Comparison of ENCODE assay signal across 2 cellular contexts in genomic region chr13:96229356-96229755, GRCh38.
TF ChIP-seq lines count a peak whose summit lies in the region.

No MANE protein-coding gene starts in this region.

TF ChIP-seq in SK-N-SH treated with all-trans-retinoic acid at 6 μM for 48 hours, 23 proteins besides CTCF, POLR2A, EP300 and RAD21 (continued from another document):
- TF ChIP-seq, protein P1, sequence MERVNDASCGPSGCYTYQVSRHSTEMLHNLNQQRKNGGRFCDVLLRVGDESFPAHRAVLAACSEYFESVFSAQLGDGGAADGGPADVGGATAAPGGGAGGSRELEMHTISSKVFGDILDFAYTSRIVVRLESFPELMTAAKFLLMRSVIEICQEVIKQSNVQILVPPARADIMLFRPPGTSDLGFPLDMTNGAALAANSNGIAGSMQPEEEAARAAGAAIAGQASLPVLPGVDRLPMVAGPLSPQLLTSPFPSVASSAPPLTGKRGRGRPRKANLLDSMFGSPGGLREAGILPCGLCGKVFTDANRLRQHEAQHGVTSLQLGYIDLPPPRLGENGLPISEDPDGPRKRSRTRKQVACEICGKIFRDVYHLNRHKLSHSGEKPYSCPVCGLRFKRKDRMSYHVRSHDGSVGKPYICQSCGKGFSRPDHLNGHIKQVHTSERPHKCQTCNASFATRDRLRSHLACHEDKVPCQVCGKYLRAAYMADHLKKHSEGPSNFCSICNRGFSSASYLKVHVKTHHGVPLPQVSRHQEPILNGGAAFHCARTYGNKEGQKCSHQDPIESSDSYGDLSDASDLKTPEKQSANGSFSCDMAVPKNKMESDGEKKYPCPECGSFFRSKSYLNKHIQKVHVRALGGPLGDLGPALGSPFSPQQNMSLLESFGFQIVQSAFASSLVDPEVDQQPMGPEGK (CRISPR knock-in tag; IDR thresholded peaks at IDR 0.05; ENCODE audit: borderline replicate concordance): no peak
- TF ChIP-seq ZFP3 (CRISPR knock-in tag; IDR thresholded peaks at IDR 0.05) (no peak), ZNF8 (CRISPR knock-in tag; IDR thresholded peaks at IDR 0.05) (no peak), SNAI2 (CRISPR knock-in tag; IDR thresholded peaks at IDR 0.05) (no peak)
TF ChIP-seq in SK-N-SH treated with all-trans-retinoic acid at 6 μM for 48 hours: peak in this region for 0.

TF ChIP-seq in liver, 16 proteins besides CTCF, POLR2A, EP300 and RAD21 (continued from another document):
- no peak for TF ChIP-seq MAX (IDR thresholded peaks at IDR 0.05)
